ENCODE assay signal across 14 cellular contexts in genomic region chr16:70665806-70666735, GRCh38. TPM values are rescaled to one million over a fixed set of nuclear protein-coding genes. Genes with fewer than 3 reads are reported as not detected.
"Had no signal": no experiment of that assay in that cellular context is flagged by ENCODE, and none has a peak within 500 bp of the region (broad histone marks: within the 10 kb centered on the region; RNA-seq: fewer than 3 reads in every experiment).

No MANE protein-coding gene starts in this region.

- H3K27me3 ChIP-seq: brain microvascular endothelial cell, dorsolateral prefrontal cortex, tibial nerve, vagina had no signal

- H3K4me3 ChIP-seq: dorsolateral prefrontal cortex, tibial nerve, vagina had no signal

- H3K27ac ChIP-seq: brain microvascular endothelial cell, tibial nerve, vagina had no signal

- ATAC-seq: left ventricle myocardium superior; stimulated activated memory B cell treated with anti-CD40 and anti-IgM and Interleukin-4, amounts not matched to agents 10 μg/mL and 1 μg/mL and 100 μg/mL, for 72 hours; T-helper 17 cell had no signal

- DNase-seq: activated B cell treated with CpG ODN at 0.5 μM for 24 hours; activated CD4-positive, alpha-beta T cell treated with anti-CD3 and anti-CD28 coated beads, Interleukin-2, amount 10 ng/mL, durations not matched to agents 7 days and 5 days; activated naive CD8-positive, alpha-beta T cell treated with anti-CD3 and anti-CD28 coated beads for 36 hours; amygdala; brain microvascular endothelial cell; endodermal cell; hypothalamus; left ventricle myocardium superior; stimulated activated CD4-positive, alpha-beta T cell treated with anti-CD3 and anti-CD28 coated beads, Interleukin-2, amount 100 ng/mL, for 48 hours; T-helper 17 cell had no signal

- H3K9me3 ChIP-seq: tibial nerve, vagina had no signal

RNA-seq across cellular contexts. Expression of gene IL34, which starts 19.7 kb away (rescaled TPM):
- total RNA-seq: activated CD4-positive, alpha-beta T cell treated with anti-CD3 and anti-CD28 coated beads, Interleukin-2, amount 10 ng/mL, durations not matched to agents 7 days and 5 days had no signal
